Comparison of ENCODE assay signal across 8 cellular contexts in the genomic region with DNA sequence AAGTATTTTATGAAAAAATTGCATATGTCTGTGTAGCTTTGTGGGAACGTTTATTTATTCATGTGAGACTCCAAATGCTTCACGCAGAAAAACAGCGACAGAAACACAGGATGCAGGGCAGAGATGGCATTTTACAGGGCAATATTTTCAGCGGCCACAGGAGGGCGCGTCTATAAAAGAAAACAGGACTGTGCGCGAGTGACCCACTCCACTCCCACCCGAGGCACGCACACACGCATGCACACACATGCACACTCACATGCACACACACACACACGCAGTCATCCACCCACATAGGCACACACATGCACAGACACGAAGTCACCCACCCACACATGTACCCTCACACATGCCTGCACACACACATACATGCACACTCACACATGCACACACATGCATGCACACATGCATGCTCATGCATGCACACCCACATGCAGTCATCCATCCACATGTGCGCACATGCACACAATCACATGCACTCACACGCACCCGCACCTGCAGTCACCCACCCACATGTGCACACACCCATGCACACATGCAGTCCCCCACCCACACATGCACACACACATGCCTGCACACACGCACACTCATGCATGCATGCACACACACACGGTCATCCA.
DNase-seq lines count a peak whose midpoint lies in the region; ATAC-seq, FAIRE-seq and TF ChIP-seq lines count a peak whose summit lies in the region.

No MANE protein-coding gene starts in this region.

- DNase-seq in D721Med (ENCODE audit: insufficient read length, low spot score) = peak; percentile 57
- peak; percentile 31 for DNase-seq in HK-2 (ENCODE audit: unreplicated experiment)
- peak; percentile 32 for DNase-seq in RPMI7951 (ENCODE audit: low read depth)
- peak; percentile 21 for DNase-seq in activated gamma-delta T cell treated with anti-CD3 and anti-CD28 coated beads, Interleukin-2, amount 50 U/mL, for 16 hours (ENCODE audit: low read depth)
- peak; percentile 26 for DNase-seq in glomerular visceral epithelial cell (ENCODE audit: extremely low spot score)
- DNase-seq in psoas muscle = peak in 1 of 2 donors; percentile 50

- WGBS in psoas muscle, 3 donors = 27 to 29% (median 28%) methylated on average over 18 of the region's 18 CpGs

- no peaks in the 10 kb centered on the region for H3K36me3 ChIP-seq in psoas muscle (ENCODE audit: insufficient read depth in 1 of 2, low read depth in 1 of 2)

- intact Hi-C loops in psoas muscle (cut with DNase I) = no loop called here

- H3K4me3 ChIP-seq in psoas muscle = peak overlapping the region; percentile 32

- H3K27me3 ChIP-seq in psoas muscle (ENCODE audit: insufficient read depth in 3 of 3, low read length in 2 of 3) = no peaks in the 10 kb centered on the region

- TF ChIP-seq CTCF in D721Med (IDR thresholded peaks at IDR 0.05; ENCODE audit: insufficient read depth, missing control alignments) (peak; percentile 60), psoas muscle (IDR thresholded peaks at IDR 0.05) (peak; percentile 59)

- ATAC-seq in psoas muscle = peak; percentile 38 to 68 (median 56)
- ATAC-seq in GM21390 (IDR thresholded peaks at IDR 0.05; ENCODE audit: unreplicated experiment) = no peak
- no peak for ATAC-seq in HG02642 (IDR thresholded peaks at IDR 0.05; ENCODE audit: poor library complexity, unreplicated experiment)

- no peak overlapping the region for H3K27ac ChIP-seq in psoas muscle

- no peak for FAIRE-seq in D721Med (lab: Jason Lieb, UNC)

- no peaks in the 10 kb centered on the region for H3K9me3 ChIP-seq in psoas muscle

- H3K4me1 ChIP-seq in psoas muscle = peaks cover 3% of the 10 kb centered on the region

Comparison
In these comparisons a context has a peak if more than half of its experiments do, and no peak if none do; other contexts are left out.
1. ATAC-seq: peak in psoas muscle (4 of 4); none in GM21390 (single experiment) and HG02642 (single experiment).